In genomic region chr18:12896784-12897333, GRCh38 we compare ENCODE assay signal across 8 cellular contexts. TPM values are rescaled to one million over a fixed set of nuclear protein-coding genes. Genes with fewer than 3 reads are reported as not detected.
DNase-seq lines count a peak whose midpoint lies in the region; ATAC-seq and TF ChIP-seq lines count a peak whose summit lies in the region.
"Not testable (repeated sequence)": the region's sequence is repeated elsewhere in the genome, so short reads cannot be mapped to it uniquely, and the experiment has no call there.

No MANE protein-coding gene starts in this region.

- H3K9me2 ChIP-seq in GM23338 (ENCODE audit: insufficient read depth): not testable (repeated sequence)

- TF ChIP-seq CTCF in GM23338 (conservative IDR thresholded peaks at IDR 0.05; ENCODE audit: low read depth in 2 of 2); lower lobe of right lung (IDR thresholded peaks at IDR 0.05); transverse colon (IDR thresholded peaks at IDR 0.05): not testable (repeated sequence)

- not testable (repeated sequence) for H3K79me2 ChIP-seq in GM23338 (replicated peaks; ENCODE audit: insufficient read depth)

- DNase-seq in GM23338 (ENCODE audit: low spot score); activated CD4-positive, alpha-beta T cell treated with anti-CD3 and anti-CD28 coated beads for 36 hours; activated naive CD4-positive, alpha-beta T cell treated with anti-CD3 and anti-CD28 coated beads for 36 hours; lower lobe of right lung; transverse colon: not testable (repeated sequence)

- H2AFZ ChIP-seq in GM23338: not testable (repeated sequence)

- H3K4me3 Mint-ChIP-seq in GM23338; activated CD4-positive, alpha-beta T cell treated with anti-CD3 and anti-CD28 coated beads for 36 hours: not testable (repeated sequence)
- peak overlapping the region; percentile 39 for H3K4me3 Mint-ChIP-seq in activated naive CD4-positive, alpha-beta T cell treated with anti-CD3 and anti-CD28 coated beads for 36 hours
- peak overlapping the region; percentile 67 for H3K4me3 Mint-ChIP-seq in dendritic cell treated with granulocyte-macrophage colony-stimulating factor and Interleukin-4, amounts not matched to agents 40 ng/mL and 50 ng/mL, for 4 days

- not testable (repeated sequence) for H4K20me1 ChIP-seq in BLaER1 treated with 17β-estradiol and CSF1 and Interleukin-3, amounts not matched to agents 10 nM and 100 nM; GM23338 (replicated peaks; ENCODE audit: insufficient read depth)

- TF ChIP-seq EP300 in transverse colon (IDR thresholded peaks at IDR 0.05; ENCODE audit: low read depth): not testable (repeated sequence)

- POLR2A ChIA-PET in activated CD4-positive, alpha-beta T cell treated with anti-CD3 and anti-CD28 coated beads for 36 hours (lab: Charles Lee): not testable (repeated sequence)

- H3K27ac ChIP-seq in BLaER1 treated with 17β-estradiol and CSF1 and Interleukin-3, amounts not matched to agents 10 nM and 100 nM; GM23338 (ENCODE audit: low read depth); lower lobe of right lung; skin epidermis; transverse colon: not testable (repeated sequence)

- peak overlapping the region in 7 of 10 experiments; percentile 23 to 62 (median 43); a peak in 10 of 20 replicates for H3K4me3 ChIP-seq in BLaER1 treated with 17β-estradiol and CSF1 and Interleukin-3, amounts not matched to agents 10 nM and 100 nM
- not testable (repeated sequence) for H3K4me3 ChIP-seq in GM23338
- H3K4me3 ChIP-seq in lower lobe of right lung (peak overlapping the region; percentile 37), skin epidermis (peak overlapping the region in 4 of 7 experiments; percentile 5 to 28 (median 18)), transverse colon (peak overlapping the region in 3 of 4 donors; percentile 6 to 34 (median 8))

- 22% methylated on average over 31 of the region's 51 CpGs; no CpG with 5 or more reads in 1 of the 2 donors for WGBS in transverse colon (ENCODE audit: low coverage in 1 of 2), 2 donors

- H3F3A ChIP-seq in GM23338 (replicated peaks; ENCODE audit: low read depth): not testable (repeated sequence)

- H3K36me3 ChIP-seq in BLaER1 treated with 17β-estradiol and CSF1 and Interleukin-3, amounts not matched to agents 10 nM and 100 nM; GM23338 (ENCODE audit: insufficient read depth); lower lobe of right lung; transverse colon: not testable (repeated sequence)

- H3K4me1 Mint-ChIP-seq in GM23338; activated naive CD4-positive, alpha-beta T cell treated with anti-CD3 and anti-CD28 coated beads for 36 hours (ENCODE audit: low read depth); dendritic cell treated with granulocyte-macrophage colony-stimulating factor and Interleukin-4, amounts not matched to agents 40 ng/mL and 50 ng/mL, for 4 days (ENCODE audit: low read depth): not testable (repeated sequence)
- peaks cover 13% of the 10 kb centered on the region for H3K4me1 Mint-ChIP-seq in activated CD4-positive, alpha-beta T cell treated with anti-CD3 and anti-CD28 coated beads for 36 hours

- CTCF ChIA-PET in activated CD4-positive, alpha-beta T cell treated with anti-CD3 and anti-CD28 coated beads for 36 hours (lab: Charles Lee): not testable (repeated sequence)
- CTCF ChIA-PET in activated naive CD4-positive, alpha-beta T cell treated with anti-CD3 and anti-CD28 coated beads for 36 hours (lab: Charles Lee): interaction anchor here (0.6 to 1.6 kb wide), 2 partner anchors 38 to 174 kb away, joined by 4 to 6 read pairs; no protein-coding TSS in a partner anchor

- not testable (repeated sequence) for TF ChIP-seq POLR2A in transverse colon (IDR thresholded peaks at IDR 0.05)

- not testable (repeated sequence) for H3K9me3 Mint-ChIP-seq in GM23338; activated CD4-positive, alpha-beta T cell treated with anti-CD3 and anti-CD28 coated beads for 36 hours (ENCODE audit: low read depth); activated naive CD4-positive, alpha-beta T cell treated with anti-CD3 and anti-CD28 coated beads for 36 hours; dendritic cell treated with granulocyte-macrophage colony-stimulating factor and Interleukin-4, amounts not matched to agents 40 ng/mL and 50 ng/mL, for 4 days

- ATAC-seq in GM23338 (peak; percentile 30; the same call in 2 of the 3 replicates), lower lobe of right lung (peak in 1 of 2 donors; percentile 28)
- not testable (repeated sequence) for ATAC-seq in activated CD4-positive, alpha-beta T cell treated with anti-CD3 and anti-CD28 coated beads for 36 hours

- H3K9ac ChIP-seq in BLaER1 treated with 17β-estradiol and CSF1 and Interleukin-3, amounts not matched to agents 10 nM and 100 nM: peak overlapping the region in 2 of 11 experiments; percentile 50 to 51; a peak in 1 of 22 replicates

- H3K27me3 ChIP-seq in BLaER1 treated with 17β-estradiol and CSF1 and Interleukin-3, amounts not matched to agents 10 nM and 100 nM: peaks cover 22 to 46% (median 40%) of the 10 kb centered on the region in 11 experiments
- H3K27me3 ChIP-seq in GM23338 (ENCODE audit: insufficient read depth); lower lobe of right lung (ENCODE audit: low read depth): not testable (repeated sequence)
- peaks cover 27% of the 10 kb centered on the region for H3K27me3 ChIP-seq in transverse colon

- not testable (repeated sequence) for H3K27ac Mint-ChIP-seq in GM23338; activated naive CD4-positive, alpha-beta T cell treated with anti-CD3 and anti-CD28 coated beads for 36 hours
- H3K27ac Mint-ChIP-seq in activated CD4-positive, alpha-beta T cell treated with anti-CD3 and anti-CD28 coated beads for 36 hours: peak overlapping the region; percentile 32
- H3K27ac Mint-ChIP-seq in dendritic cell treated with granulocyte-macrophage colony-stimulating factor and Interleukin-4, amounts not matched to agents 40 ng/mL and 50 ng/mL, for 4 days: peak overlapping the region; percentile 55

- H3K4me1 ChIP-seq in BLaER1 treated with 17β-estradiol and CSF1 and Interleukin-3, amounts not matched to agents 10 nM and 100 nM; GM23338 (ENCODE audit: insufficient read depth); lower lobe of right lung; transverse colon: not testable (repeated sequence)

- H3K9me3 ChIP-seq in BLaER1 treated with 17β-estradiol and CSF1 and Interleukin-3, amounts not matched to agents 10 nM and 100 nM (replicated peaks in 1 of 11); lower lobe of right lung; transverse colon: not testable (repeated sequence)

- in situ Hi-C loops in transverse colon (cut with MboI; ENCODE audit: low pct_ligation_motif_present in 1 of 4, low pct_unique_long_range_greater_than_20kb in 1 of 4, low sequenced_read_pairs in 3 of 4): loop anchor here in 2 of 4 donors (10.0 kb wide), 2 partner anchors 132 to 152 kb away; no protein-coding TSS in a partner anchor

- not testable (repeated sequence) for H3K36me3 Mint-ChIP-seq in GM23338 (ENCODE audit: low read depth); activated CD4-positive, alpha-beta T cell treated with anti-CD3 and anti-CD28 coated beads for 36 hours (ENCODE audit: low read depth); activated naive CD4-positive, alpha-beta T cell treated with anti-CD3 and anti-CD28 coated beads for 36 hours (ENCODE audit: low read depth); dendritic cell treated with granulocyte-macrophage colony-stimulating factor and Interleukin-4, amounts not matched to agents 40 ng/mL and 50 ng/mL, for 4 days (ENCODE audit: low read depth)

- intact Hi-C loops in activated CD4-positive, alpha-beta T cell treated with anti-CD3 and anti-CD28 coated beads for 36 hours (cut with DNase I, micrococcal nuclease); activated naive CD4-positive, alpha-beta T cell treated with anti-CD3 and anti-CD28 coated beads for 36 hours (cut with micrococcal nuclease); dendritic cell treated with granulocyte-macrophage colony-stimulating factor and Interleukin-4, amounts not matched to agents 40 ng/mL and 50 ng/mL, for 4 days (cut with micrococcal nuclease); lower lobe of right lung (cut with DNase I); transverse colon (cut with DNase I; ENCODE audit: low total_unique reads): not testable (repeated sequence)

- H3K4me2 ChIP-seq in BLaER1 treated with 17β-estradiol and CSF1 and Interleukin-3, amounts not matched to agents 10 nM and 100 nM: peak overlapping the region in 10 of 11 experiments; percentile 14 to 82 (median 49); a peak in 15 of 22 replicates
- H3K4me2 ChIP-seq in GM23338: not testable (repeated sequence)

- peaks cover 10% of the 10 kb centered on the region for H3K27me3 Mint-ChIP-seq in GM23338 (ENCODE audit: insufficient read depth, low read depth, poor library complexity)
- H3K27me3 Mint-ChIP-seq in activated CD4-positive, alpha-beta T cell treated with anti-CD3 and anti-CD28 coated beads for 36 hours: peaks cover 15% of the 10 kb centered on the region
- H3K27me3 Mint-ChIP-seq in activated naive CD4-positive, alpha-beta T cell treated with anti-CD3 and anti-CD28 coated beads for 36 hours (ENCODE audit: low read depth): peaks cover 27% of the 10 kb centered on the region
- peaks cover 22% of the 10 kb centered on the region for H3K27me3 Mint-ChIP-seq in dendritic cell treated with granulocyte-macrophage colony-stimulating factor and Interleukin-4, amounts not matched to agents 40 ng/mL and 50 ng/mL, for 4 days

RNA-seq across cellular contexts. Expression of gene PTPN2, which starts 12.8 kb away (rescaled TPM):
- 49.9 and 57.5 TPM in 2 replicates for total RNA-seq in GM23338 (2014; rRNA removed; shearing (Covaris generic))
- polyA plus RNA-seq in GM23338 (2016; fragmentation: Nextera tagmentation; extraction: Ambion mirVana): 52.4 and 65.5 TPM in 2 replicates
- 10 to 100 TPM; 60.6 to 72.9 TPM for total RNA-seq in activated CD4-positive, alpha-beta T cell treated with anti-CD3 and anti-CD28 coated beads for 36 hours
- 10 to 100 TPM; 68.5 to 71.8 TPM for total RNA-seq in activated naive CD4-positive, alpha-beta T cell treated with anti-CD3 and anti-CD28 coated beads for 36 hours
- total RNA-seq in lower lobe of right lung: 52.6 TPM
- total RNA-seq in transverse colon: 10 to 100 TPM; 10.5 to 65.7 (median 46.1) TPM

RNA-seq across cellular contexts. Expression of gene SEH1L, which starts 51.0 kb away (rescaled TPM):
- total RNA-seq in GM23338 (2014; rRNA removed; shearing (Covaris generic)): 72.0 and 95.0 TPM in 2 replicates
- polyA plus RNA-seq in GM23338 (2016; fragmentation: Nextera tagmentation; extraction: Ambion mirVana): 40.9 and 46.9 TPM in 2 replicates
- 100 to 1,000 TPM; 100 to 107 TPM for total RNA-seq in activated CD4-positive, alpha-beta T cell treated with anti-CD3 and anti-CD28 coated beads for 36 hours
- total RNA-seq in activated naive CD4-positive, alpha-beta T cell treated with anti-CD3 and anti-CD28 coated beads for 36 hours: 10 to 100 TPM; 82.6 to 85.4 TPM
- total RNA-seq in lower lobe of right lung (34.8 TPM), transverse colon (10 to 100 TPM in 3 of 4 donors, 1 to 10 TPM in 1; 9.4 to 29.1 (median 18.2) TPM)
